8 cellular contexts compared by ENCODE assay signal in genomic region chr9:131739192-131739961, GRCh38. TPM values are rescaled to one million over a fixed set of nuclear protein-coding genes. Genes with fewer than 3 reads are reported as not detected.
A peak's percentile ranks its signal among the peaks of the same experiment; 100 is the strongest.
DNase-seq lines count a peak whose midpoint lies in the region; ATAC-seq and TF ChIP-seq lines count a peak whose summit lies in the region.

No MANE protein-coding gene starts in this region.

- TF ChIP-seq CTCF in OCI-LY3 (IDR thresholded peaks at IDR 0.05; ENCODE audit: low read depth, low read length), result no peak
- TF ChIP-seq CTCF in psoas muscle (IDR thresholded peaks at IDR 0.05), result no peak

- H3K4me1 ChIP-seq in ES-I3 (ENCODE audit: insufficient read depth, low read length), result peaks cover 29% of the 10 kb centered on the region
- H3K4me1 ChIP-seq in HAP-1, result no peaks in the 10 kb centered on the region
- H3K4me1 ChIP-seq in OCI-LY3 (ENCODE audit: low read length), result peaks cover 59% of the 10 kb centered on the region
- H3K4me1 ChIP-seq in psoas muscle, result peaks cover 54% of the 10 kb centered on the region

- H4K20me1 ChIP-seq in OCI-LY3 (ENCODE audit: insufficient read depth, low read length), result no peaks in the 10 kb centered on the region

- H3K36me3 Mint-ChIP-seq in activated naive CD8-positive, alpha-beta T cell treated with anti-CD3 and anti-CD28 coated beads for 36 hours, result peaks cover 30% of the 10 kb centered on the region

- H3K27me3 Mint-ChIP-seq in activated naive CD8-positive, alpha-beta T cell treated with anti-CD3 and anti-CD28 coated beads for 36 hours, result no peaks in the 10 kb centered on the region

- intact Hi-C loops in left cardiac atrium (cut with DNase I), result loop anchor here (5.0 to 10.0 kb wide), 3 partner anchors 65 to 137 kb away; no protein-coding TSS in a partner anchor
- intact Hi-C loops in psoas muscle (cut with DNase I), result loop anchor here (5.0 kb wide), 3 partner anchors 37 to 82 kb away; no protein-coding TSS in a partner anchor

- peak in 1 of 2 experiments; percentile 43 for DNase-seq in HAP-1 (ENCODE audit: low spot score in 2 of 2)
- peak; percentile 63 for DNase-seq in activated naive CD8-positive, alpha-beta T cell treated with anti-CD3 and anti-CD28 coated beads for 36 hours
- DNase-seq in left cardiac atrium, result peak; percentile 60
- DNase-seq in psoas muscle, result peak; percentile 65 to 71
- no peak for DNase-seq in COLO829 (ENCODE audit: low spot score)
- no peak for DNase-seq in NCI-H510A treated with DMSO at 0.1 percent for 48 hours (lab: John Stamatoyannopoulos, UW)

- in situ Hi-C loops in HAP-1 (cut with MboI; ENCODE audit: low sequenced_read_pairs), result no loop called here

- H3K27me3 ChIP-seq in HAP-1 (ENCODE audit: low read depth), result no peaks in the 10 kb centered on the region
- H3K27me3 ChIP-seq in OCI-LY3 (ENCODE audit: low read depth, low read length), result no peaks in the 10 kb centered on the region
- H3K27me3 ChIP-seq in psoas muscle (ENCODE audit: insufficient read depth in 3 of 3, low read length in 2 of 3), result no peaks in the 10 kb centered on the region

- WGBS in psoas muscle, 3 donors, result 0 to 1% (median 0%) methylated on average over 38 to 96 of the region's 96 CpGs

- no peaks in the 10 kb centered on the region for H3K9me3 Mint-ChIP-seq in activated naive CD8-positive, alpha-beta T cell treated with anti-CD3 and anti-CD28 coated beads for 36 hours

- peaks cover 60% of the 10 kb centered on the region for H3K4me1 Mint-ChIP-seq in activated naive CD8-positive, alpha-beta T cell treated with anti-CD3 and anti-CD28 coated beads for 36 hours

- H3K36me3 ChIP-seq in ES-I3 (ENCODE audit: insufficient read depth, low read length) (peaks cover 6% of the 10 kb centered on the region; the same call in 1 of the 2 replicates), HAP-1 (replicated peaks) (no peaks in the 10 kb centered on the region; the same call in 1 of the 2 replicates), OCI-LY3 (replicated peaks; ENCODE audit: low read depth, low read length) (peaks cover 9% of the 10 kb centered on the region), psoas muscle (ENCODE audit: insufficient read depth in 1 of 2, low read depth in 1 of 2) (no peaks in the 10 kb centered on the region)

- H3K4me3 ChIP-seq in HAP-1 (peak overlapping the region; percentile 52), OCI-LY3 (ENCODE audit: low read length) (peak overlapping the region; percentile 98), psoas muscle (peak overlapping the region; percentile 71)

- peak overlapping the region; percentile 87 for H3K4me2 ChIP-seq in OCI-LY3 (ENCODE audit: low read length)

- peaks cover 58% of the 10 kb centered on the region for H3K79me2 ChIP-seq in OCI-LY3 (ENCODE audit: low read length)

- H3K9me3 ChIP-seq in ES-I3 (ENCODE audit: control insufficient read depth, insufficient read depth, low read length) (no peaks in the 10 kb centered on the region; the same call in 1 of the 2 replicates), HAP-1 (peaks cover 7% of the 10 kb centered on the region), OCI-LY3 (ENCODE audit: insufficient read depth, low read length) (no peaks in the 10 kb centered on the region), psoas muscle (no peaks in the 10 kb centered on the region)

- H2AFZ ChIP-seq in OCI-LY3 (ENCODE audit: low read depth, low read length), result no peak overlapping the region

- peak overlapping the region; percentile 85 for H3K27ac Mint-ChIP-seq in activated naive CD8-positive, alpha-beta T cell treated with anti-CD3 and anti-CD28 coated beads for 36 hours

- H3K9ac ChIP-seq in ES-I3 (ENCODE audit: low read depth, low read length), result peak overlapping the region; percentile 86
- H3K9ac ChIP-seq in OCI-LY3 (ENCODE audit: low read length), result peak overlapping the region; percentile 99

- H3K27ac ChIP-seq in OCI-LY3 (ENCODE audit: low read length) (peak overlapping the region; percentile 91), psoas muscle (peak overlapping the region; percentile 89)

- ATAC-seq in left cardiac atrium (peak; percentile 47 to 62), psoas muscle (peak in 2 of 4 donors; percentile 2 to 25)

- H3K4me3 Mint-ChIP-seq in activated naive CD8-positive, alpha-beta T cell treated with anti-CD3 and anti-CD28 coated beads for 36 hours, result peak overlapping the region; percentile 90

RNA-seq across cellular contexts. Expression of gene RAPGEF1, which starts 0.5 kb away (rescaled TPM):
- total RNA-seq in activated naive CD8-positive, alpha-beta T cell treated with anti-CD3 and anti-CD28 coated beads for 36 hours, result 10 to 100 TPM; 82.3 to 89.0 TPM
- total RNA-seq in left cardiac atrium, result 100 to 1,000 TPM; 108 to 109 TPM
- 100 to 1,000 TPM; 234 to 319 (median 272) TPM for total RNA-seq in psoas muscle
- polyA plus RNA-seq in psoas muscle, result 100 to 1,000 TPM in 1 of 3 donors, 10 to 100 TPM in 2; 72.3 to 268 (median 93.1) TPM

Comparison
In these comparisons a context has a peak if more than half of its experiments do, and no peak if none do; other contexts are left out.
1. DNase-seq: peak in activated naive CD8-positive, alpha-beta T cell treated with anti-CD3 and anti-CD28 coated beads for 36 hours (single experiment), left cardiac atrium (single experiment) and psoas muscle (2 of 2); none in COLO829 (single experiment) and NCI-H510A treated with DMSO at 0.1 percent for 48 hours (single experiment).
2. Peak in every context shown above with its lines, with median percentiles within 50 percentile points of each other: H3K4me3 ChIP-seq.